In genomic region chr1:43472463-43473151, GRCh38 we compare ENCODE assay signal across 8 cellular contexts. TPM values are rescaled to one million over a fixed set of nuclear protein-coding genes. Genes with fewer than 3 reads are reported as not detected.
DNase-seq lines count a peak whose midpoint lies in the region; ATAC-seq, FAIRE-seq and TF ChIP-seq lines count a peak whose summit lies in the region.
"Not testable (repeated sequence)": the region's sequence is repeated elsewhere in the genome, so short reads cannot be mapped to it uniquely, and the experiment has no call there.

No MANE protein-coding gene starts in this region.

- H3K9ac ChIP-seq in IMR-90 (ENCODE audit: low read depth, low read length), result peak overlapping the region; percentile 69; the same call in 1 of the 2 replicates

- peak; percentile 94 for DNase-seq in ACHN
- DNase-seq in GM04503 (ENCODE audit: low read depth), result peak; percentile 88
- DNase-seq in IMR-90, result peak; percentile 98
- peak; percentile 99 for DNase-seq in RCC 7860 (ENCODE audit: low spot score)
- peak; percentile 81 for DNase-seq in astrocyte of the cerebellum (ENCODE audit: low read depth)
- not testable (repeated sequence) for DNase-seq in epithelial cell of prostate (ENCODE audit: low read depth, low spot score); omental fat pad (ENCODE audit: low spot score)
- peak; percentile 74 for DNase-seq in iris pigment epithelial cell (ENCODE audit: low read depth)

- WGBS in IMR-90 (ENCODE audit: extremely low coverage in 2 of 2, insufficient read length in 1 of 2), 2 experiments, result no CpG with 5 or more reads among the region's 6 CpGs

- TF ChIP-seq RAD21 in IMR-90 (IDR thresholded peaks at IDR 0.05; ENCODE audit: low read length), result not testable (repeated sequence)

- peak overlapping the region; percentile 99 for H3K56ac ChIP-seq in IMR-90 (ENCODE audit: extremely low read depth, insufficient read depth, low read length)

- H4K8ac ChIP-seq in IMR-90 (ENCODE audit: low read depth in 2 of 2, low read length in 2 of 2), result peak overlapping the region; percentile 92 to 95

- peak overlapping the region; percentile 56 for H4K5ac ChIP-seq in IMR-90 (ENCODE audit: low read depth, low read length)

- peak overlapping the region; percentile 100 for H2BK120ac ChIP-seq in IMR-90 (ENCODE audit: low read depth, low read length)

- POLR2A ChIA-PET in IMR-90 (lab: Charles Lee; ENCODE audit: unreplicated experiment), result not testable (repeated sequence)

- peak overlapping the region; percentile 87 for H2AK5ac ChIP-seq in IMR-90 (ENCODE audit: low read depth, low read length)

- peaks cover 19% of the 10 kb centered on the region for H3K4me1 ChIP-seq in IMR-90 (ENCODE audit: control insufficient read depth, insufficient read depth, low read length)

- H3K23ac ChIP-seq in IMR-90 (ENCODE audit: low read depth, low read length), result peak overlapping the region; percentile 98

- H3K9me3 ChIP-seq in IMR-90 (ENCODE audit: control insufficient read depth, insufficient read depth, low read length), result not testable (repeated sequence)

- CTCF ChIA-PET in IMR-90 (lab: Yijun Ruan, JAX), result not testable (repeated sequence)

- TF ChIP-seq POLR2A in IMR-90 (IDR thresholded peaks at IDR 0.05; ENCODE audit: low read depth, low read length), result peak; percentile 73; the same call in 1 of the 2 replicates

- not testable (repeated sequence) for H3K27me3 ChIP-seq in IMR-90 (ENCODE audit: control insufficient read depth, insufficient read depth, low read length)

- dilution Hi-C loops in IMR-90 (cut with HindIII; ENCODE audit: low sequenced_read_pairs, unreplicated experiment), result not testable (repeated sequence)

- H3K4ac ChIP-seq in IMR-90 (ENCODE audit: low read depth, low read length), result peak overlapping the region; percentile 100

- H3K4me2 ChIP-seq in IMR-90 (ENCODE audit: low read depth, low read length), result peak overlapping the region; percentile 42

- peak; percentile 99 for FAIRE-seq in RCC 7860 (lab: Jason Lieb, UNC)

- H2AK9ac ChIP-seq in IMR-90 (replicated peaks; ENCODE audit: low read depth, low read length, poor library complexity), result peak overlapping the region; percentile 13

- peak overlapping the region; percentile 99 for H2BK20ac ChIP-seq in IMR-90 (ENCODE audit: low read depth, low read length)

- H3K18ac ChIP-seq in IMR-90 (ENCODE audit: low read depth, low read length), result peak overlapping the region; percentile 65

- peak overlapping the region; percentile 96 for H3K14ac ChIP-seq in IMR-90 (replicated peaks; ENCODE audit: low read depth, low read length)

- peak overlapping the region; percentile 19 for H2AFZ ChIP-seq in IMR-90 (replicated peaks; ENCODE audit: low read length, poor library complexity)

- not testable (repeated sequence) for BruUV-seq in IMR-90 (replicated peaks; lab: Mats Ljungman, UMichigan)

- ATAC-seq in IMR-90 (ENCODE audit: low read depth), result peak; percentile 88
- ATAC-seq in omental fat pad (ENCODE audit: low FRiP score), result peak; percentile 70

- peak overlapping the region; percentile 95 for H3K27ac ChIP-seq in IMR-90 (ENCODE audit: insufficient read depth, low read length)
- H3K27ac ChIP-seq in epithelial cell of prostate, result peak overlapping the region; percentile 88

- peaks cover 0 to 14% of the 10 kb centered on the region in 2 experiments; a peak in 3 of 4 replicates for H3K79me1 ChIP-seq in IMR-90 (ENCODE audit: low read depth in 1 of 2, low read length in 2 of 2)

- H4K91ac ChIP-seq in IMR-90 (ENCODE audit: insufficient read depth, low read depth, low read length), result peak overlapping the region; percentile 98

- intact Hi-C loops in IMR-90 (cut with micrococcal nuclease), result not testable (repeated sequence)

- H3K4me3 ChIP-seq in IMR-90 (ENCODE audit: insufficient read depth, low read depth, low read length); astrocyte of the cerebellum (ENCODE audit: low read depth, low read length): not testable (repeated sequence)

- peaks cover 29% of the 10 kb centered on the region for H3K9me1 ChIP-seq in IMR-90 (ENCODE audit: insufficient read depth, low read length)

- peak overlapping the region; percentile 81; the same call in 1 of the 3 replicates for H2BK15ac ChIP-seq in IMR-90 (ENCODE audit: low read depth, low read length)

- in situ Hi-C loops in ACHN (cut with HindIII; ENCODE audit: low pct_ligation_motif_present, low pct_unique_long_range_greater_than_20kb, low sequenced_read_pairs); IMR-90 (cut with MboI; ENCODE audit: low sequenced_read_pairs); astrocyte of the cerebellum (cut with HindIII; ENCODE audit: low sequenced_read_pairs): not testable (repeated sequence)

- TF ChIP-seq CTCF in IMR-90 (conservative IDR thresholded peaks at IDR 0.05; ENCODE audit: low read depth, low read length); astrocyte of the cerebellum (IDR thresholded peaks at IDR 0.05; ENCODE audit: low read depth, low read length, missing control alignments); omental fat pad (IDR thresholded peaks at IDR 0.05): not testable (repeated sequence)

- H4K20me1 ChIP-seq in IMR-90 (ENCODE audit: insufficient read depth, low read length), result not testable (repeated sequence)

- peak overlapping the region; percentile 99 for H2BK5ac ChIP-seq in IMR-90 (ENCODE audit: low read depth, low read length, poor library complexity, severe bottlenecking)

- not testable (repeated sequence) for H3K36me3 ChIP-seq in IMR-90 (ENCODE audit: control insufficient read depth, insufficient read depth, low read length)

TF ChIP-seq in IMR-90, 13 proteins besides CTCF, POLR2A, EP300 and RAD21:
- TF ChIP-seq MXI1 (IDR thresholded peaks at IDR 0.05; ENCODE audit: borderline replicate concordance, low read depth, low read length) (peak; percentile 28; the same call in 1 of the 2 replicates), BHLHE40 (IDR thresholded peaks at IDR 0.05; ENCODE audit: low read depth, low read length) (peak; percentile 3; the same call in 1 of the 2 replicates), FOS (IDR thresholded peaks at IDR 0.05; ENCODE audit: low read depth, low read length) (peak; percentile 21), CEBPB (IDR thresholded peaks at IDR 0.05; ENCODE audit: low read depth, low read length) (peak; percentile 60)
TF ChIP-seq in IMR-90: peak in this region for 4; not testable (repeated sequence) for 9.

RNA-seq across cellular contexts. Expression of gene HYI, which starts 18.9 kb away (rescaled TPM):
- 21.5 and 25.0 TPM in 2 replicates for total RNA-seq in IMR-90 (2012; rRNA removed)
- 53.7 and 66.7 TPM in 2 replicates for polyA plus RNA-seq in IMR-90 (2012; rRNA removed)
- 46.3 and 63.2 TPM in 2 replicates for polyA plus RNA-seq in IMR-90 (2012; cell fraction: cytosol; rRNA removed)
- polyA plus RNA-seq in IMR-90 (2012; cell fraction: nucleus; rRNA removed; ENCODE audit: low replicate concordance), result 204 and 236 TPM in 2 replicates
- 10 to 100 TPM; 39.5 to 59.0 (median 53.2) TPM for total RNA-seq in omental fat pad

RNA-seq across cellular contexts. Expression of gene PTPRF, which starts 58.1 kb away (rescaled TPM):
- total RNA-seq in IMR-90 (2012; rRNA removed), result 25.8 and 27.8 TPM in 2 replicates
- polyA plus RNA-seq in IMR-90 (2012; rRNA removed), result 92.3 and 103 TPM in 2 replicates
- polyA plus RNA-seq in IMR-90 (2012; cell fraction: cytosol; rRNA removed), result 46.4 and 102 TPM in 2 replicates
- polyA plus RNA-seq in IMR-90 (2012; cell fraction: nucleus; rRNA removed; ENCODE audit: low replicate concordance), result 122 and 210 TPM in 2 replicates
- total RNA-seq in omental fat pad, result 100 to 1,000 TPM in 3 of 4 donors, 10 to 100 TPM in 1; 79.1 to 176 (median 139) TPM
